In the genomic region with DNA sequence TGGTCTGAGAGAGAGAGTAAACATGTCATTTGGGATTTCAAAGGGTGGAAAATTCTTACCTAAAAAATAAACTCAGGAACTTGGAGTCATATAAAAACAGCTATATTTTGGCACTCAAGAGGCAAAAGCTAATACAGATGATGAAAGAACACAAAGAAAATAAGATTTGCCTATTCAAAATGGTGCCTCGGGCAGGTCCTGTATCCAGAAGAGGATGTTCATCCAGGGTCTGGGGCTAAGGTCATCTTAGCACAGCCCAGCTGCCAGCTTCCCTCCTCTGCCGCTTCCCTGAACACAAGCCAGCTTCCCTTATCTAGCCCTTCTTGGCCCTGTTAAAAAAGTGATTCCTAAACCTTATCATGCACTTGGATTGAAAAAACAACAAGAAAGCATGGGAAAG, we compare ENCODE assay signal across 10 cellular contexts. TPM values are rescaled to one million over a fixed set of nuclear protein-coding genes. Genes with fewer than 3 reads are reported as not detected.
DNase-seq lines count a peak whose midpoint lies in the region; ATAC-seq, FAIRE-seq and TF ChIP-seq lines count a peak whose summit lies in the region.
"Not testable (repeated sequence)": the region's sequence is repeated elsewhere in the genome, so short reads cannot be mapped to it uniquely, and the experiment has no call there.
"Had no signal": no experiment of that assay in that cellular context is flagged by ENCODE, and none has a peak within 500 bp of the region (broad histone marks: within the 10 kb centered on the region; RNA-seq: fewer than 3 reads in every experiment).

No MANE protein-coding gene starts in this region.

- peak; percentile 19 to 41 for TF ChIP-seq RAD21 in liver (IDR thresholded peaks at IDR 0.05)

- peak; percentile 5 for DNase-seq in CD1c-positive myeloid dendritic cell (ENCODE audit: extremely low spot score)
- DNase-seq in GM12892 (ENCODE audit: insufficient read length); activated B cell treated with CpG ODN at 0.5 μM for 24 hours; memory B cell (ENCODE audit: low spot score in 2 of 2): not testable (repeated sequence)

- TF ChIP-seq CTCF in activated B cell treated with CpG ODN at 0.5 μM for 24 hours (IDR thresholded peaks at IDR 0.05); liver (IDR thresholded peaks at IDR 0.05; ENCODE audit: low read depth, low read length, missing input control): not testable (repeated sequence)

- H3K27me3 ChIP-seq in liver (ENCODE audit: control insufficient read depth in 4 of 4, insufficient read depth in 4 of 4, low read length in 3 of 4) = not testable (repeated sequence)

- peaks cover 31% of the 10 kb centered on the region for H3K36me3 Mint-ChIP-seq in activated B cell treated with CpG ODN at 0.5 μM for 24 hours (ENCODE audit: low read depth)
- H3K36me3 Mint-ChIP-seq in memory B cell = peaks cover 29% of the 10 kb centered on the region

- intact Hi-C loops in activated B cell treated with CpG ODN at 0.5 μM for 24 hours (cut with micrococcal nuclease) = loop anchor here (10.0 kb wide), 2 partner anchors 48 to 382 kb away; partner anchors contain the start of gene OR5A1

- H3K27me3 Mint-ChIP-seq in activated B cell treated with CpG ODN at 0.5 μM for 24 hours, memory B cell: not testable (repeated sequence)

- ATAC-seq in activated B cell treated with CpG ODN at 0.5 μM for 24 hours (ENCODE audit: low read depth); memory B cell (ENCODE audit: low read depth): not testable (repeated sequence)

- not testable (repeated sequence) for H3K4me1 ChIP-seq in liver (ENCODE audit: control insufficient read depth in 4 of 4, insufficient read depth in 4 of 4, low read length in 3 of 4)

- not testable (repeated sequence) for TF ChIP-seq POLR2A in GM12892 (IDR thresholded peaks at IDR 0.05; ENCODE audit: low read depth, low read length)

- CTCF ChIA-PET in activated B cell treated with CpG ODN at 0.5 μM for 24 hours (lab: Charles Lee) = interaction anchor here (1.2 to 4.5 kb wide), 5 partner anchors 43 to 106 kb away, joined by 4 to 30 read pairs (median 6); no protein-coding TSS in a partner anchor

- POLR2A ChIA-PET in activated B cell treated with CpG ODN at 0.5 μM for 24 hours (lab: Charles Lee) = interaction anchor here (0.6 to 1.5 kb wide), 7 partner anchors 24 to 475 kb away, joined by 3 to 6 read pairs (median 4); partner anchors contain the start of gene FAM111A

- not testable (repeated sequence) for H3K36me3 ChIP-seq in liver (ENCODE audit: control insufficient read depth in 4 of 4, insufficient read depth in 3 of 4, low read depth in 1 of 4, low read length in 3 of 4)

- FAIRE-seq in GM12892 (lab: Jason Lieb, UNC) = peak; percentile 40

- H3K9me3 Mint-ChIP-seq in activated B cell treated with CpG ODN at 0.5 μM for 24 hours, memory B cell: not testable (repeated sequence)

- H3K9me3 ChIP-seq in liver (ENCODE audit: control insufficient read depth in 4 of 4, low read length in 3 of 4) = not testable (repeated sequence)

- not testable (repeated sequence) for H3K4me3 ChIP-seq in liver (ENCODE audit: low read depth in 1 of 3, low read length in 3 of 3)

- not testable (repeated sequence) for H3K4me3 Mint-ChIP-seq in activated B cell treated with CpG ODN at 0.5 μM for 24 hours, memory B cell

- 25% methylated on average over 2 of the region's 2 CpGs for WGBS in liver

- H3K27ac ChIP-seq in liver (ENCODE audit: low read depth in 1 of 2, low read length in 2 of 2) = not testable (repeated sequence)

- H3K4me1 Mint-ChIP-seq in activated B cell treated with CpG ODN at 0.5 μM for 24 hours = peaks cover 63% of the 10 kb centered on the region
- peaks cover 36% of the 10 kb centered on the region for H3K4me1 Mint-ChIP-seq in memory B cell

- H3K9ac ChIP-seq in liver (ENCODE audit: low read depth in 1 of 2, low read length in 2 of 2) = not testable (repeated sequence)

- H3K27ac Mint-ChIP-seq in activated B cell treated with CpG ODN at 0.5 μM for 24 hours (peak overlapping the region; percentile 24), memory B cell (peak overlapping the region; percentile 75)

TF ChIP-seq in liver, 16 proteins besides CTCF, POLR2A, EP300 and RAD21:
- TF ChIP-seq JUND (IDR thresholded peaks at IDR 0.05) = peak in 1 of 2 donors; percentile 48
- TF ChIP-seq SP1 (IDR thresholded peaks at IDR 0.05) = peak; percentile 56
- TF ChIP-seq RXRA (IDR thresholded peaks at IDR 0.05) = peak; percentile 63 to 69
- peak; percentile 39 to 57 for TF ChIP-seq HNF4A (conservative IDR thresholded peaks at IDR 0.05)
- TF ChIP-seq, protein P1, sequence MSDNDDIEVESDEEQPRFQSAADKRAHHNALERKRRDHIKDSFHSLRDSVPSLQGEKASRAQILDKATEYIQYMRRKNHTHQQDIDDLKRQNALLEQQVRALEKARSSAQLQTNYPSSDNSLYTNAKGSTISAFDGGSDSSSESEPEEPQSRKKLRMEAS (IDR thresholded peaks at IDR 0.05) = peak; percentile 34
- peak; percentile 60 for TF ChIP-seq ZBTB33 (IDR thresholded peaks at IDR 0.05)
- TF ChIP-seq YY1 (IDR thresholded peaks at IDR 0.05) = peak; percentile 90
TF ChIP-seq in liver: peak in this region for 7; not testable (repeated sequence) for 9.

RNA-seq across cellular contexts. Expression of gene GLYATL1B, which starts 33.8 kb away (rescaled TPM):
- 1.0 TPM for polyA plus RNA-seq in GM12892 (2012; ENCODE audit: missing spikeins)
- not detected in 2 replicates for total RNA-seq in activated B cell treated with CpG ODN at 0.5 μM for 24 hours
- not detected for total RNA-seq in liver
- not detected for polyA plus RNA-seq in liver
- total RNA-seq: Calu3; CD4-positive, alpha-beta memory T cell; HFFc6 had no signal
- polyA plus RNA-seq: AG04450; CD14-positive monocyte; CD4-positive, alpha-beta memory T cell had no signal

RNA-seq across cellular contexts. Expression of gene FAM111B, which starts 54.7 kb away (rescaled TPM):
- 43.1 TPM for polyA plus RNA-seq in GM12892 (2012; ENCODE audit: missing spikeins)
- total RNA-seq in activated B cell treated with CpG ODN at 0.5 μM for 24 hours (48.0 and 49.1 TPM in 2 replicates), liver (1 to 10 TPM in 1 of 2 donors, under 1 TPM in 1; 0.08 to 2.6 TPM)
- 1 to 10 TPM in 1 of 2 donors, under 1 TPM in 1; 0.32 to 2.4 TPM for polyA plus RNA-seq in liver

Comparison
In these comparisons a context has a peak if more than half of its experiments do, and no peak if none do; other contexts are left out.
1. RNA of gene FAM111B, which starts 54.7 kb away (total RNA-seq): 48.0 to 49.1 TPM in activated B cell treated with CpG ODN at 0.5 μM for 24 hours; 0.08 to 2.6 TPM in liver; every median in the first group is over 10 times any median in the second.